In genomic region chr7:45036801-45037200, GRCh38 we compare ENCODE assay signal across 11 cellular contexts. TPM values are rescaled to one million over a fixed set of nuclear protein-coding genes. Genes with fewer than 3 reads are reported as not detected.
DNase-seq lines count a peak whose midpoint lies in the region; ATAC-seq and TF ChIP-seq lines count a peak whose summit lies in the region.
"Had no signal": no experiment of that assay in that cellular context is flagged by ENCODE, and none has a peak within 500 bp of the region (broad histone marks: within the 10 kb centered on the region; RNA-seq: fewer than 3 reads in every experiment).

No MANE protein-coding gene starts in this region.

- H3K27ac Mint-ChIP-seq in T-cell (peak overlapping the region; percentile 73 to 89), brain (peak overlapping the region in 4 of 5 experiments; percentile 25 to 87 (median 64))

- H3K9me3 Mint-ChIP-seq in T-cell (no peaks in the 10 kb centered on the region), brain (no peaks in the 10 kb centered on the region)

- TF ChIP-seq CTCF in brain (conservative IDR thresholded peaks at IDR 0.05): no peak

- H3K27me3 Mint-ChIP-seq in T-cell: no peaks in the 10 kb centered on the region
- no peaks in the 10 kb centered on the region for H3K27me3 Mint-ChIP-seq in brain

- ATAC-seq in T-cell (replicated peaks in 1 of 4) (peak; percentile 30 to 51 (median 48)), HG02759 (IDR thresholded peaks at IDR 0.05; ENCODE audit: unreplicated experiment) (no peak), HG03196 (IDR thresholded peaks at IDR 0.05; ENCODE audit: unreplicated experiment) (no peak)
- ATAC-seq: SK-N-SH treated with all-trans-retinoic acid at 6 μM for 48 hours, upper lobe of right lung had no signal

- H3K36me3 Mint-ChIP-seq in T-cell (peaks cover 51% of the 10 kb centered on the region), brain (peaks cover 37% of the 10 kb centered on the region)

- CTCF ChIA-PET in T-cell (lab: Charles Lee): interaction anchor here (0.6 to 2.1 kb wide), 6 partner anchors 13 to 1058 kb away, joined by 3 to 6 read pairs (median 4); no protein-coding TSS in a partner anchor

- DNase-seq in activated CD8-positive, alpha-beta memory T cell treated with anti-CD3 and anti-CD28 coated beads for 24 hours: peak; percentile 65
- DNase-seq in activated CD8-positive, alpha-beta memory T cell treated with anti-CD3 and anti-CD28 coated beads, Interleukin-2, amount 50 U/mL, for 4 hours: no peak
- DNase-seq in T-cell (no peak), putamen (ENCODE audit: low spot score) (no peak)
- DNase-seq in stimulated activated CD4-positive, alpha-beta T cell treated with anti-CD3 and anti-CD28 coated beads, Interleukin-4, amount 100 ng/mL, for 24 hours: peak; percentile 44
- DNase-seq: NCI-H1048, upper lobe of right lung had no signal

- H3K4me1 Mint-ChIP-seq in T-cell (peaks cover 85 to 91% (median 88%) of the 10 kb centered on the region in 3 donors), brain (peaks cover 34% of the 10 kb centered on the region)

- H3K4me3 Mint-ChIP-seq in T-cell (peak overlapping the region; percentile 69 to 91 (median 78)), brain (no peak overlapping the region)

- POLR2A ChIA-PET in T-cell (lab: Charles Lee): interaction anchor here (0.6 to 0.7 kb wide), 3 partner anchors 10 to 245 kb away, joined by 3 to 10 read pairs (median 3); no protein-coding TSS in a partner anchor

RNA-seq across cellular contexts. Expression of gene CCM2, which starts 36.8 kb away (rescaled TPM):
- 100 to 1,000 TPM in 4 of 5 donors, 10 to 100 TPM in 1; 88.6 to 190 (median 167) TPM for total RNA-seq in T-cell
- 75.0 TPM for polyA plus RNA-seq in brain (ENCODE audit: insufficient read depth, low read depth, low replicate concordance)

RNA-seq across cellular contexts. Expression of gene NACAD, which starts 52.0 kb away (rescaled TPM):
- total RNA-seq in T-cell: 1 to 10 TPM in 1 of 5 donors, under 1 TPM in 4; 0.10 to 1.6 (median 0.20) TPM
- polyA plus RNA-seq in brain (ENCODE audit: insufficient read depth, low read depth, low replicate concordance): 110 TPM

RNA-seq across cellular contexts. Expression of gene MYO1G, which starts 58.0 kb away (rescaled TPM):
- total RNA-seq in T-cell: 100 to 1,000 TPM; 183 to 272 (median 192) TPM
- 0.17 TPM for polyA plus RNA-seq in brain (ENCODE audit: insufficient read depth, low read depth, low replicate concordance)

Comparison
In these comparisons a context has a peak if more than half of its experiments do, and no peak if none do; other contexts are left out.
1. DNase-seq: peak in activated CD8-positive, alpha-beta memory T cell treated with anti-CD3 and anti-CD28 coated beads for 24 hours (single experiment) and stimulated activated CD4-positive, alpha-beta T cell treated with anti-CD3 and anti-CD28 coated beads, Interleukin-4, amount 100 ng/mL, for 24 hours (single experiment); none in activated CD8-positive, alpha-beta memory T cell treated with anti-CD3 and anti-CD28 coated beads, Interleukin-2, amount 50 U/mL, for 4 hours (single experiment), T-cell (0 of 34) and putamen (single experiment).
2. ATAC-seq: peak in T-cell (4 of 4); none in HG02759 (single experiment) and HG03196 (single experiment).
3. H3K4me3 Mint-ChIP-seq: peak in T-cell (3 of 3); none in brain (0 of 5).